Comparison of ENCODE assay signal across 8 cellular contexts in the genomic region with DNA sequence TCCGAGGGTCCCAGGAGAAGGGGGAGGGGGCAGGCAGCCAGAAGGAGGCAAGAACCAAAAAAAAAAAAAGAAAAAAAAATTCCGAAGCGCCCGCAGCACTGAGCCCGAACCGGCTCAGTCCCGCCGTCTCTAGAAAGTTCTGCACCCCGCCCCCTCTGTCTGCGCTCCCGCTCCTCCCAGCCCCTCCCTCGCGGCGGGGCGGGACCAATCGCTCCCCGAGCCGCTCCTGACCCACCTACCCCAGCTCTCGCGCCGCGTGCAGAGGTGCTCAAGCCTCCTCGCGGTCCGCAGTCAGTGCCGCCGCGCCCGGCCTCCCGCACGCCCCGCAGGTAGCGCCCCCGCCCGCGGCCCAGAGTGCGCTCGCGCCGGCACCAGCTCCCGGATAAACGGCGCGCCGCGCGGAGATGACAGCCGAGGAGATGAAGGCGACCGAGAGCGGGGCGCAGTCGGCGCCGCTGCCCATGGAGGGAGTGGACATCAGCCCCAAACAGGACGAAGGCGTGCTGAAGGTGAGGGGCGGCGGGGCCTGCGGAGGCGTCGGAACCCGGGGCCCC. TPM values are rescaled to one million over a fixed set of nuclear protein-coding genes. Genes with fewer than 3 reads are reported as not detected.
A peak's percentile ranks its signal among the peaks of the same experiment; 100 is the strongest.
DNase-seq lines count a peak whose midpoint lies in the region; ATAC-seq and TF ChIP-seq lines count a peak whose summit lies in the region.

A gene with protein sequence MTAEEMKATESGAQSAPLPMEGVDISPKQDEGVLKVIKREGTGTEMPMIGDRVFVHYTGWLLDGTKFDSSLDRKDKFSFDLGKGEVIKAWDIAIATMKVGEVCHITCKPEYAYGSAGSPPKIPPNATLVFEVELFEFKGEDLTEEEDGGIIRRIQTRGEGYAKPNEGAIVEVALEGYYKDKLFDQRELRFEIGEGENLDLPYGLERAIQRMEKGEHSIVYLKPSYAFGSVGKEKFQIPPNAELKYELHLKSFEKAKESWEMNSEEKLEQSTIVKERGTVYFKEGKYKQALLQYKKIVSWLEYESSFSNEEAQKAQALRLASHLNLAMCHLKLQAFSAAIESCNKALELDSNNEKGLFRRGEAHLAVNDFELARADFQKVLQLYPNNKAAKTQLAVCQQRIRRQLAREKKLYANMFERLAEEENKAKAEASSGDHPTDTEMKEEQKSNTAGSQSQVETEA (plus strand): TSS at position 235 of the 554 bp plus-strand sequence. CDS start 170 bp downstream, at position 405.

- peak within 1 kb of the TSS; percentile 91 for H3K4me3 Mint-ChIP-seq in activated naive CD8-positive, alpha-beta T cell treated with anti-CD3 and anti-CD28 coated beads, Interleukin-2, amount 50 U/mL, for 24 hours

- intact Hi-C loops in transverse colon (cut with DNase I; ENCODE audit: low total_unique reads): no loop called here

- H3K9me3 ChIP-seq in cardiac muscle cell (ENCODE audit: low read depth) (no peaks in the 10 kb centered on the region), transverse colon (no peaks in the 10 kb centered on the region)

- H3K36me3 ChIP-seq in cardiac muscle cell: peaks cover 23% of the 10 kb centered on the region
- H3K36me3 ChIP-seq in transverse colon: peaks cover 0 to 17% (median 7%) of the 10 kb centered on the region in 4 donors

- H3K4me1 Mint-ChIP-seq in activated naive CD8-positive, alpha-beta T cell treated with anti-CD3 and anti-CD28 coated beads, Interleukin-2, amount 50 U/mL, for 24 hours: peaks cover 22% of the 10 kb centered on the region

- no peaks in the 10 kb centered on the region for H3K27me3 Mint-ChIP-seq in activated naive CD8-positive, alpha-beta T cell treated with anti-CD3 and anti-CD28 coated beads, Interleukin-2, amount 50 U/mL, for 24 hours

- H3K27me3 ChIP-seq in cardiac muscle cell: no peaks in the 10 kb centered on the region
- H3K27me3 ChIP-seq in transverse colon: no peaks in the 10 kb centered on the region

- TF ChIP-seq POLR2A in transverse colon (IDR thresholded peaks at IDR 0.05): peak; percentile 76

- no peaks in the 10 kb centered on the region for H3K9me3 Mint-ChIP-seq in activated naive CD8-positive, alpha-beta T cell treated with anti-CD3 and anti-CD28 coated beads, Interleukin-2, amount 50 U/mL, for 24 hours

- ATAC-seq in HG02588 (IDR thresholded peaks at IDR 0.05; ENCODE audit: unreplicated experiment): peak; percentile 71
- peak; percentile 86 for ATAC-seq in activated naive CD8-positive, alpha-beta T cell treated with anti-CD3 and anti-CD28 coated beads, Interleukin-2, amount 50 U/mL, for 24 hours

- H3K4me1 ChIP-seq in cardiac muscle cell (ENCODE audit: low read depth) (peaks cover 8% of the 10 kb centered on the region), transverse colon (peaks cover 0 to 21% (median 18%) of the 10 kb centered on the region in 4 donors)

- peak within 1 kb of the TSS; percentile 68 for H3K27ac Mint-ChIP-seq in activated naive CD8-positive, alpha-beta T cell treated with anti-CD3 and anti-CD28 coated beads, Interleukin-2, amount 50 U/mL, for 24 hours

- DNase-seq in NCI-H1048 (lab: John Stamatoyannopoulos, UW) (peak; percentile 65), T follicular helper cell (ENCODE audit: low read depth) (peak; percentile 87), cardiac muscle cell (ENCODE audit: low read depth in 1 of 2, low spot score in 1 of 2) (peak; percentile 86 to 92), pons (ENCODE audit: low spot score) (peak; percentile 93), transverse colon (peak; percentile 95)
- DNase-seq in activated naive CD8-positive, alpha-beta T cell treated with anti-CD3 and anti-CD28 coated beads, Interleukin-2, amount 50 U/mL, for 24 hours: peak; percentile 90

- peaks cover 36% of the 10 kb centered on the region for H3K36me3 Mint-ChIP-seq in activated naive CD8-positive, alpha-beta T cell treated with anti-CD3 and anti-CD28 coated beads, Interleukin-2, amount 50 U/mL, for 24 hours (ENCODE audit: low read depth)

- TF ChIP-seq CTCF in GM12874 (IDR thresholded peaks at IDR 0.05; ENCODE audit: insufficient read depth, low read depth, low read length) (0 out of 2 replicates have a peak, but pooled peaks have one; percentile 1), cardiac muscle cell (IDR thresholded peaks at IDR 0.05; ENCODE audit: low read depth, low read length) (no peak), transverse colon (IDR thresholded peaks at IDR 0.05) (no peak)

- H3K27ac ChIP-seq in cardiac muscle cell: peak within 1 kb of the TSS; percentile 49
- peak within 1 kb of the TSS; percentile 90 to 93 (median 92) for H3K27ac ChIP-seq in transverse colon

- WGBS in transverse colon (ENCODE audit: low coverage in 1 of 2), 2 donors: 0% methylated on average over 31 of the region's 63 CpGs; no CpG with 5 or more reads in 1 of the 2 donors

- H3K4me3 ChIP-seq in cardiac muscle cell (peak within 1 kb of the TSS; percentile 71), transverse colon (peak within 1 kb of the TSS; percentile 85 to 94 (median 92))

- TF ChIP-seq EP300 in transverse colon (IDR thresholded peaks at IDR 0.05; ENCODE audit: low read depth): no peak

- in situ Hi-C loops in transverse colon (cut with MboI; ENCODE audit: low pct_ligation_motif_present in 1 of 4, low pct_unique_long_range_greater_than_20kb in 1 of 4, low sequenced_read_pairs in 3 of 4): no loop called here

RNA-seq across cellular contexts. Expression of the gene that starts here (rescaled TPM):
- total RNA-seq in cardiac muscle cell (96.3 and 124 TPM in 2 replicates), transverse colon (10 to 100 TPM; 35.4 to 82.4 (median 49.2) TPM)
- 112 and 129 TPM in 2 replicates for polyA plus RNA-seq in cardiac muscle cell

Comparison
In these comparisons a context has a peak if more than half of its experiments do, and no peak if none do; other contexts are left out.
1. Peak in every context shown above with its lines: DNase-seq, ATAC-seq, H3K4me3 ChIP-seq and H3K27ac ChIP-seq.